ENCODE assay signal across 27 cellular contexts in the genomic region with DNA sequence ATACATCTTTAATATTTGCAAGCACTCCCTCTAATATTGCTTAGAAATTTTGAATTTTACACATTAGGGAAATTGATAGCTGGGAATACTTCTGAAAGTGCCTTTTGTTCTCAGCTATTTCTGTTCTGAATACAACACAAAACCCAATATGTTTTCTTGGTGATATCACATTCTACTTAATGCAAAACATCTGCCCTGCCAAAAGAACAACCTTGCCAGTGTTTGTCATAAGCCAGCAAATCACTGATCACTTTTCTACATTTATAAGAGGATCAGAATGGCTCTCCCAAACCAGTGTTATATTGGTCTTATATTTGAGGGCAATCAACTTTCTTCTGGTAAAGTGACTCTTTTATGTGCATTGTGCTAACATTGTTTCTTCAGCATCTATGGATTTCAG.
"Had no signal": no experiment of that assay in that cellular context is flagged by ENCODE, and none has a peak within 500 bp of the region (broad histone marks: within the 10 kb centered on the region; RNA-seq: fewer than 3 reads in every experiment).

No MANE protein-coding gene starts in this region.

- DNase-seq: activated CD4-positive, alpha-beta T cell treated with anti-CD3 and anti-CD28 coated beads, Interleukin-2, amount 10 ng/mL, durations not matched to agents 24 days and 14 days; activated CD4-positive, alpha-beta T cell treated with anti-CD3 and anti-CD28 coated beads, Interleukin-2, amount 50 U/mL, for 4 hours; activated CD8-positive, alpha-beta T cell treated with anti-CD3 and anti-CD28 coated beads for 36 hours; activated effector memory CD4-positive, alpha-beta T cell treated with anti-CD3 and anti-CD28 coated beads, Interleukin-2, amount 50 U/mL, for 16 hours; activated naive CD4-positive, alpha-beta T cell; activated naive CD8-positive, alpha-beta T cell treated with anti-CD3 and anti-CD28 coated beads, Interleukin-2, amount 10 ng/mL, durations not matched to agents 7 days and 5 days; activated T-cell treated with anti-CD3 and anti-CD28 coated beads, Interleukin-2, amount 50 U/mL, for 1 hour; activated T-cell treated with anti-CD3 and anti-CD28 coated beads, Interleukin-2, amount 50 U/mL, for 72 hours; amygdala; caudate nucleus; MM.1S; MV-4-11; NCI-H1092 treated with DMSO at 0.1 percent for 48 hours; NCI-H1417; NCI-H146; NCI-H187 treated with DMSO at 0.1 percent for 48 hours; NCI-H2081 treated with DMSO at 0.1 percent for 48 hours; NCI-H226; NCI-H446 treated with DMSO at 0.1 percent for 48 hours; NCI-H524; NCI-H69; SHP77; SJCRH30; SK-N-SH had no signal

- H3K9me3 ChIP-seq: SJCRH30, SK-N-SH had no signal

- H3K4me1 ChIP-seq: SJCRH30 had no signal

- H3K27ac ChIP-seq: KMS-11, SJCRH30 had no signal

- H3K4me3 ChIP-seq: SJCRH30 had no signal

- ATAC-seq: activated CD8-positive, alpha-beta T cell treated with anti-CD3 and anti-CD28 coated beads for 36 hours; activated T-cell treated with anti-CD3 and anti-CD28 coated beads, Interleukin-2, amount 50 U/mL, for 72 hours; activated T-helper 17 cell treated with anti-CD3 and anti-CD28 coated beads, Interleukin-2, amount 50 U/mL, for 72 hours; Panc1 had no signal

- H3K27me3 ChIP-seq: SJCRH30 had no signal

- H3K36me3 ChIP-seq: SJCRH30 had no signal

- H3K9ac ChIP-seq: KMS-11, SK-N-SH had no signal

- H3K4me2 ChIP-seq: KMS-11 had no signal
